ENCODE assay signal across 8 cellular contexts in the genomic region with DNA sequence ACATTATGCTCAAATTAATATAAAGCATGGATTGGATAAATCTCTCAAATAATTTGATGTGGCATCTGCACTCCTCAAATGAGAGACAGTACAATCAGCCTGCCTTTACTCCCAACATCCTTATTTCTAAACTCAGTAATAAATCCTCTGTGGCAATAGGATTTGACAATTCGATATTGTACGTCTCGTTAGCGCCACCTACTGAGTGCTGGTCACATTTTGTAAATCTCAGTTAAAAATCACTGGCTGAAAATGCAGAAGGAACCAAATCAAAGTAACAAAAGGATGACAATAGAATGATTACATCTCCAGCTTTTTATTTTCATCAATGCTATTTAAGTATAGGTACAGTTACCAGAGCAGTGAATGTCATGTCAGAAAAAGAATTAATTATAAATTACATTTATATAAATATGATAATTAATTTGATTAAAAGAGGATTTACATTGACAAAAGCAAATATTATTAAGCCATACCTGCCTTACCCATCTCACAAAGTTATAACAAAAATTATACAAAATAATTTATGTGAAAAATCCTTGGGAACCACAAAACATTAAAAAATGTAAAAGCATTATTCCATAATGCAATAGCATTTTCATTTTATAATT. TPM values are rescaled to one million over a fixed set of nuclear protein-coding genes. Genes with fewer than 3 reads are reported as not detected.
DNase-seq lines count a peak whose midpoint lies in the region; ATAC-seq lines count a peak whose summit lies in the region.

No MANE protein-coding gene starts in this region.

- no peak overlapping the region for H2BK12ac ChIP-seq in mesenchymal stem cell (ENCODE audit: low read length in 2 of 2)

- H3K14ac ChIP-seq in mesenchymal stem cell (ENCODE audit: low read length in 2 of 2): no peak overlapping the region

- H2BK15ac ChIP-seq in mesenchymal stem cell (ENCODE audit: low read depth, poor library complexity, severe bottlenecking): no peak overlapping the region

- no peak overlapping the region for H3K23ac ChIP-seq in mesenchymal stem cell (ENCODE audit: low read length in 2 of 2)

- no peak overlapping the region for H2BK120ac ChIP-seq in mesenchymal stem cell (ENCODE audit: low read depth, low read length)

- H3K4me3 ChIP-seq in effector memory CD4-positive, alpha-beta T cell (ENCODE audit: insufficient read depth, low read depth, low read length, poor library complexity, severe bottlenecking): no peak overlapping the region
- H3K4me3 ChIP-seq in mesenchymal stem cell (ENCODE audit: insufficient read depth in 1 of 2, low read depth in 1 of 2, low read length in 2 of 2): no peak overlapping the region

- H3K18ac ChIP-seq in mesenchymal stem cell (ENCODE audit: low read depth in 1 of 2, low read length in 2 of 2): no peak overlapping the region

- H2AK5ac ChIP-seq in mesenchymal stem cell (ENCODE audit: low read length, severe bottlenecking): no peak overlapping the region

- H3K9me3 ChIP-seq in effector memory CD4-positive, alpha-beta T cell (ENCODE audit: control insufficient read depth, low read length): no peaks in the 10 kb centered on the region
- no peaks in the 10 kb centered on the region for H3K9me3 ChIP-seq in mesenchymal stem cell (ENCODE audit: control insufficient read depth, low read length)

- peak; percentile 68 for ATAC-seq in HG03280 (IDR thresholded peaks at IDR 0.05; ENCODE audit: unreplicated experiment)
- no peak for ATAC-seq in GM21447 (IDR thresholded peaks at IDR 0.05; ENCODE audit: unreplicated experiment)

- no peaks in the 10 kb centered on the region for H3K79me1 ChIP-seq in mesenchymal stem cell (replicated peaks; ENCODE audit: low read length, poor library complexity, severe bottlenecking)

- H2AFZ ChIP-seq in mesenchymal stem cell (ENCODE audit: low read depth, low read length): no peak overlapping the region

- no peak overlapping the region for H3K4me2 ChIP-seq in mesenchymal stem cell (ENCODE audit: low read length, poor library complexity, severe bottlenecking)

- H3K27me3 ChIP-seq in effector memory CD4-positive, alpha-beta T cell (replicated peaks; ENCODE audit: control insufficient read depth, insufficient read depth, low read length, poor library complexity, severe bottlenecking): no peaks in the 10 kb centered on the region
- no peaks in the 10 kb centered on the region for H3K27me3 ChIP-seq in mesenchymal stem cell (ENCODE audit: control insufficient read depth in 1 of 2, insufficient read depth in 1 of 2, low read length in 2 of 2)

- WGBS in mesenchymal stem cell: 6% methylated on average over 4 of the region's 4 CpGs

- H3K36me3 ChIP-seq in effector memory CD4-positive, alpha-beta T cell (ENCODE audit: control insufficient read depth, insufficient read depth, low read length): no peaks in the 10 kb centered on the region
- no peaks in the 10 kb centered on the region for H3K36me3 ChIP-seq in mesenchymal stem cell (ENCODE audit: control insufficient read depth in 1 of 2, insufficient read depth in 2 of 2, low read depth in 1 of 2, low read length in 2 of 2)

- peak; percentile 22 for DNase-seq in GM04503 (ENCODE audit: low read depth)
- peak; percentile 57 for DNase-seq in NCI-H526 treated with DMSO at 0.1 percent for 48 hours (lab: John Stamatoyannopoulos, UW)
- peak; percentile 81 to 85 for DNase-seq in activated CD4-positive, alpha-beta T cell treated with anti-CD3 and anti-CD28 coated beads, Interleukin-2, amount 50 U/mL, for 48 hours
- DNase-seq in effector memory CD4-positive, alpha-beta T cell: peak; percentile 27 to 51 (median 31)
- DNase-seq in mesenchymal stem cell: peak; percentile 74
- peak; percentile 43 to 62 for DNase-seq in stimulated activated CD8-positive, alpha-beta memory T cell treated with anti-CD3 and anti-CD28 coated beads, Interleukin-2, amount 100 ng/mL, for 48 hours (ENCODE audit: low read depth in 2 of 2)

- no peaks in the 10 kb centered on the region for H3K4me1 ChIP-seq in effector memory CD4-positive, alpha-beta T cell (ENCODE audit: control insufficient read depth, insufficient read depth, low read length, poor library complexity, severe bottlenecking)
- no peaks in the 10 kb centered on the region for H3K4me1 ChIP-seq in mesenchymal stem cell (ENCODE audit: control insufficient read depth, insufficient read depth, low read depth, low read length)

- H3K27ac ChIP-seq in effector memory CD4-positive, alpha-beta T cell (ENCODE audit: insufficient read depth, low read length, poor library complexity, severe bottlenecking): no peak overlapping the region
- H3K27ac ChIP-seq in mesenchymal stem cell (ENCODE audit: low read length, poor library complexity, severe bottlenecking): no peak overlapping the region

- no peak overlapping the region for H4K91ac ChIP-seq in mesenchymal stem cell (ENCODE audit: low read length)

- H3K4ac ChIP-seq in mesenchymal stem cell (ENCODE audit: low read depth in 1 of 2, low read length in 2 of 2): no peak overlapping the region

- no peak overlapping the region for H3K9ac ChIP-seq in mesenchymal stem cell (ENCODE audit: low read length)

- no peak overlapping the region for H4K8ac ChIP-seq in mesenchymal stem cell (ENCODE audit: low read length)

- H2BK5ac ChIP-seq in mesenchymal stem cell (ENCODE audit: low read depth, low read length, poor library complexity, severe bottlenecking): no peak overlapping the region

RNA-seq across cellular contexts. Expression of gene GJE1, which starts 20.2 kb away (rescaled TPM):
- not detected for polyA plus RNA-seq in mesenchymal stem cell (2013, experiment 1 of 2)
- polyA plus RNA-seq in mesenchymal stem cell (2013, experiment 2 of 2): not detected

RNA-seq across cellular contexts. Expression of gene NMBR, which starts 34.4 kb away (rescaled TPM):
- 0.06 TPM for polyA plus RNA-seq in mesenchymal stem cell (2013, experiment 1 of 2)
- polyA plus RNA-seq in mesenchymal stem cell (2013, experiment 2 of 2): not detected

RNA-seq across cellular contexts. Expression of gene VTA1, which starts 34.5 kb away (rescaled TPM):
- polyA plus RNA-seq in mesenchymal stem cell (2013, experiment 1 of 2): 52.9 TPM
- polyA plus RNA-seq in mesenchymal stem cell (2013, experiment 2 of 2): 53.4 TPM

Comparison
In these comparisons a context has a peak if more than half of its experiments do, and no peak if none do; other contexts are left out.
1. DNase-seq: peak in every context shown above with its lines; median percentile 83 in activated CD4-positive, alpha-beta T cell treated with anti-CD3 and anti-CD28 coated beads, Interleukin-2, amount 50 U/mL, for 48 hours; 74 in mesenchymal stem cell; 57 in NCI-H526 treated with DMSO at 0.1 percent for 48 hours; 52 in stimulated activated CD8-positive, alpha-beta memory T cell treated with anti-CD3 and anti-CD28 coated beads, Interleukin-2, amount 100 ng/mL, for 48 hours; 31 in effector memory CD4-positive, alpha-beta T cell; 22 in GM04503.